In the genomic region with DNA sequence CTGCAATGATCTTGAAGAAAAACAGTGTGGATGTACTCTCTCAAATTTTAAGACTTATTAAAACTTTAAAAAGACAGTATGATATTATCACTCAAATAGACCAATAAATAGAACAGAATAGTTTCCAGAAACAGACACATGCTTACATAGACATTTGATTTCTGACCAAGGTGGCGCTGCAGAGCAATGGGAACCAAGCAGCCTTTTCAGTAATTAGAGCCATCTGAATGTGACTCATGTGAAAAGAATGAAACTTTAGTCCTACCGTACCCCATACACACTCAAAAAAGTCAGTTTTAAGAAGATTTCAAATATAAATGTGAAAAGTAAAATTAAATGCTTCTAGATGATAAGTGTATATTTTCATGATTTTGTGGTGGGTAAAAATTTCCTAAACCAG, we compare ENCODE assay signal across 10 cellular contexts.
DNase-seq lines count a peak whose midpoint lies in the region; ATAC-seq, FAIRE-seq and TF ChIP-seq lines count a peak whose summit lies in the region.
"Had no signal": no experiment of that assay in that cellular context is flagged by ENCODE, and none has a peak within 500 bp of the region (broad histone marks: within the 10 kb centered on the region; RNA-seq: fewer than 3 reads in every experiment).

No MANE protein-coding gene starts in this region.

- H3K27ac ChIP-seq in astrocyte (ENCODE audit: low read depth, low read length) (no peak overlapping the region), HepG2 (ENCODE audit: extremely low read length, insufficient read depth, low read length) (no peak overlapping the region)

- TF ChIP-seq RAD21 in HepG2 (CRISPR knock-in tag; IDR thresholded peaks at IDR 0.05): no peak

- peak; percentile 74 for DNase-seq in EL
- peak; percentile 49 for DNase-seq in LNCaP clone FGC (ENCODE audit: low read depth)
- DNase-seq in astrocyte (ENCODE audit: low read depth): no peak
- peak; percentile 22 for DNase-seq in HepG2 (ENCODE audit: low spot score)
- no peak for DNase-seq in stimulated activated naive CD8-positive, alpha-beta T cell treated with anti-CD3 and anti-CD28 coated beads, Interleukin-15, Interleukin-2, amounts not matched to agents 100 U/mL and 50 U/mL, for 24 hours
- DNase-seq in NCI-H1105 treated with DMSO at 0.1 percent for 48 hours (lab: John Stamatoyannopoulos, UW): no peak
- DNase-seq: activated T-cell treated with anti-CD3 and anti-CD28 coated beads, Interleukin-2, amount 50 U/mL, for 48 hours; NCI-H1092 treated with DMSO at 0.1 percent for 48 hours had no signal

- H2AFZ ChIP-seq in astrocyte (ENCODE audit: low read depth, low read length) (no peak overlapping the region), HepG2 (ENCODE audit: low read length) (no peak overlapping the region)

- no peaks in the 10 kb centered on the region for H3K27me3 ChIP-seq in astrocyte (ENCODE audit: insufficient read depth, low read length)
- no peaks in the 10 kb centered on the region for H3K27me3 ChIP-seq in HepG2 (ENCODE audit: control insufficient read depth in 1 of 2, insufficient read depth in 2 of 2, low read length in 2 of 2)

- no peak for ATAC-seq in HepG2
- no peak for ATAC-seq in stimulated activated naive CD8-positive, alpha-beta T cell treated with anti-CD3 and anti-CD28 coated beads, Interleukin-15, Interleukin-2, amounts not matched to agents 100 U/mL and 50 U/mL, for 24 hours
- no peak for ATAC-seq in GM21825 (IDR thresholded peaks at IDR 0.05; ENCODE audit: unreplicated experiment)
- ATAC-seq in GM19328 (IDR thresholded peaks at IDR 0.05; ENCODE audit: unreplicated experiment): no peak

- WGBS in HepG2 (ENCODE audit: low lambda C conversion rate): 10% methylated on average over 2 of the region's 2 CpGs

- H4K20me1 ChIP-seq in astrocyte (ENCODE audit: insufficient read depth, low read length): no peaks in the 10 kb centered on the region
- no peaks in the 10 kb centered on the region for H4K20me1 ChIP-seq in HepG2 (ENCODE audit: insufficient read depth, low read length)

- H3K4me1 ChIP-seq in astrocyte (ENCODE audit: insufficient read depth, low read length) (no peaks in the 10 kb centered on the region), HepG2 (ENCODE audit: insufficient read depth, low read length) (no peaks in the 10 kb centered on the region)

- TF ChIP-seq CTCF in LNCaP clone FGC (IDR thresholded peaks at IDR 0.05; ENCODE audit: control insufficient read depth, extremely low read depth, insufficient read depth): peak; percentile 78
- TF ChIP-seq CTCF in astrocyte (IDR thresholded peaks at IDR 0.05; ENCODE audit: insufficient read depth, low read depth, low read length): peak; percentile 39
- no peak for TF ChIP-seq CTCF in HepG2 (CRISPR knock-in tag; IDR thresholded peaks at IDR 0.05)

- FAIRE-seq in astrocyte (lab: Jason Lieb, UNC): no peak
- FAIRE-seq in HepG2 (lab: Jason Lieb, UNC): no peak

- no peaks in the 10 kb centered on the region for H3K9me3 Mint-ChIP-seq in astrocyte (ENCODE audit: unreplicated experiment)

- TF ChIP-seq EP300 in HepG2 (IDR thresholded peaks at IDR 0.05; ENCODE audit: low read depth in 2 of 2, low read length in 2 of 2) (no peak), HepG2 (CRISPR knock-in tag; IDR thresholded peaks at IDR 0.05; ENCODE audit: borderline replicate concordance) (no peak)

- H3K36me3 Mint-ChIP-seq in astrocyte (ENCODE audit: low read depth, unreplicated experiment): no peaks in the 10 kb centered on the region

- CTCF ChIA-PET in HepG2 (lab: Yijun Ruan, JAX; ENCODE audit: low intra/inter-chr PET ratio, low total read pairs): no interaction called here

- H3K79me2 ChIP-seq in astrocyte (ENCODE audit: insufficient read depth, low read length) (no peaks in the 10 kb centered on the region), HepG2 (ENCODE audit: insufficient read depth, low read length) (no peaks in the 10 kb centered on the region)

- no peaks in the 10 kb centered on the region for H3K27me3 Mint-ChIP-seq in astrocyte (ENCODE audit: low read depth, unreplicated experiment)

- H3K4me3 ChIP-seq in LNCaP clone FGC (ENCODE audit: low read depth, low read length): no peak overlapping the region
- H3K4me3 ChIP-seq in astrocyte (ENCODE audit: insufficient read depth, low read depth, low read length): no peak overlapping the region
- H3K4me3 ChIP-seq in HepG2 (replicated peaks in 1 of 3; ENCODE audit: insufficient read depth in 1 of 3, low read depth in 2 of 3, low read length in 3 of 3): no peak overlapping the region

- intact Hi-C loops in HepG2 (cut with micrococcal nuclease; ENCODE audit: unreplicated experiment): no loop called here

- BruUV-seq in HepG2 (replicated peaks; lab: Mats Ljungman, UMichigan): no TSS peak

- H3K36me3 ChIP-seq in astrocyte (ENCODE audit: insufficient read depth, low read length): no peaks in the 10 kb centered on the region
- no peaks in the 10 kb centered on the region for H3K36me3 ChIP-seq in HepG2 (replicated peaks in 1 of 2; ENCODE audit: control insufficient read depth in 1 of 2, insufficient read depth in 2 of 2, low read length in 2 of 2)

- POLR2A ChIA-PET in HepG2 (lab: Yijun Ruan, JAX): no interaction called here

- H3K9me3 ChIP-seq in astrocyte (ENCODE audit: insufficient read depth, low read depth, low read length) (no peaks in the 10 kb centered on the region), HepG2 (ENCODE audit: low read length) (peaks cover 10% of the 10 kb centered on the region)

- no peak overlapping the region for H3K27ac Mint-ChIP-seq in astrocyte (ENCODE audit: unreplicated experiment)

- H3K4me2 ChIP-seq in astrocyte (ENCODE audit: low read length) (no peak overlapping the region), HepG2 (ENCODE audit: low read depth, low read length) (no peak overlapping the region)

- in situ Hi-C loops in HepG2 (cut with HindIII; ENCODE audit: extremely low pct_ligation_motif_present, low pct_unique_long_range_greater_than_20kb): no loop called here

- peaks cover 6% of the 10 kb centered on the region for H3K4me1 Mint-ChIP-seq in astrocyte (ENCODE audit: low read depth, unreplicated experiment)

- no peak for TF ChIP-seq POLR2A in HepG2 (IDR thresholded peaks at IDR 0.05; ENCODE audit: insufficient read depth in 1 of 2, low read depth in 2 of 2, low read length in 2 of 2)

- H3K9ac ChIP-seq in astrocyte (ENCODE audit: low read length): no peak overlapping the region
- H3K9ac ChIP-seq in HepG2 (ENCODE audit: insufficient read depth, low read depth, low read length): no peak overlapping the region

- no peak overlapping the region for H3K4me3 Mint-ChIP-seq in astrocyte (ENCODE audit: unreplicated experiment)

TF ChIP-seq in HepG2, 621 proteins besides CTCF, POLR2A, EP300 and RAD21:
- TF ChIP-seq FOSL1 (CRISPR knock-in tag; IDR thresholded peaks at IDR 0.05; ENCODE audit: borderline replicate concordance) (0 out of 2 replicates have a peak, but pooled peaks have one; percentile 13), ZNF337 (CRISPR knock-in tag; IDR thresholded peaks at IDR 0.05; ENCODE audit: borderline replicate concordance, low read depth) (no peak), FOSL2 (CRISPR knock-in tag; IDR thresholded peaks at IDR 0.05) (peak; percentile 69), ZNF446 (CRISPR knock-in tag; IDR thresholded peaks at IDR 0.05) (no peak), SALL1 (CRISPR knock-in tag; IDR thresholded peaks at IDR 0.05) (no peak), NFE2L1 (CRISPR knock-in tag; IDR thresholded peaks at IDR 0.05; ENCODE audit: borderline replicate concordance) (no peak), RXRB (CRISPR knock-in tag; IDR thresholded peaks at IDR 0.05; ENCODE audit: borderline replicate concordance) (no peak)
- TF ChIP-seq, protein P1, sequence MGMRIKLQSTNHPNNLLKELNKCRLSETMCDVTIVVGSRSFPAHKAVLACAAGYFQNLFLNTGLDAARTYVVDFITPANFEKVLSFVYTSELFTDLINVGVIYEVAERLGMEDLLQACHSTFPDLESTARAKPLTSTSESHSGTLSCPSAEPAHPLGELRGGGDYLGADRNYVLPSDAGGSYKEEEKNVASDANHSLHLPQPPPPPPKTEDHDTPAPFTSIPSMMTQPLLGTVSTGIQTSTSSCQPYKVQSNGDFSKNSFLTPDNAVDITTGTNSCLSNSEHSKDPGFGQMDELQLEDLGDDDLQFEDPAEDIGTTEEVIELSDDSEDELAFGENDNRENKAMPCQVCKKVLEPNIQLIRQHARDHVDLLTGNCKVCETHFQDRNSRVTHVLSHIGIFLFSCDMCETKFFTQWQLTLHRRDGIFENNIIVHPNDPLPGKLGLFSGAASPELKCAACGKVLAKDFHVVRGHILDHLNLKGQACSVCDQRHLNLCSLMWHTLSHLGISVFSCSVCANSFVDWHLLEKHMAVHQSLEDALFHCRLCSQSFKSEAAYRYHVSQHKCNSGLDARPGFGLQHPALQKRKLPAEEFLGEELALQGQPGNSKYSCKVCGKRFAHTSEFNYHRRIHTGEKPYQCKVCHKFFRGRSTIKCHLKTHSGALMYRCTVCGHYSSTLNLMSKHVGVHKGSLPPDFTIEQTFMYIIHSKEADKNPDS (CRISPR knock-in tag; IDR thresholded peaks at IDR 0.05): no peak

Comparison
In these comparisons a context has a peak if more than half of its experiments do, and no peak if none do; other contexts are left out.
1. DNase-seq: peak in EL (single experiment), LNCaP clone FGC (single experiment) and HepG2 (single experiment); none in astrocyte (single experiment), stimulated activated naive CD8-positive, alpha-beta T cell treated with anti-CD3 and anti-CD28 coated beads, Interleukin-15, Interleukin-2, amounts not matched to agents 100 U/mL and 50 U/mL, for 24 hours (single experiment) and NCI-H1105 treated with DMSO at 0.1 percent for 48 hours (single experiment).